In the genomic region with DNA sequence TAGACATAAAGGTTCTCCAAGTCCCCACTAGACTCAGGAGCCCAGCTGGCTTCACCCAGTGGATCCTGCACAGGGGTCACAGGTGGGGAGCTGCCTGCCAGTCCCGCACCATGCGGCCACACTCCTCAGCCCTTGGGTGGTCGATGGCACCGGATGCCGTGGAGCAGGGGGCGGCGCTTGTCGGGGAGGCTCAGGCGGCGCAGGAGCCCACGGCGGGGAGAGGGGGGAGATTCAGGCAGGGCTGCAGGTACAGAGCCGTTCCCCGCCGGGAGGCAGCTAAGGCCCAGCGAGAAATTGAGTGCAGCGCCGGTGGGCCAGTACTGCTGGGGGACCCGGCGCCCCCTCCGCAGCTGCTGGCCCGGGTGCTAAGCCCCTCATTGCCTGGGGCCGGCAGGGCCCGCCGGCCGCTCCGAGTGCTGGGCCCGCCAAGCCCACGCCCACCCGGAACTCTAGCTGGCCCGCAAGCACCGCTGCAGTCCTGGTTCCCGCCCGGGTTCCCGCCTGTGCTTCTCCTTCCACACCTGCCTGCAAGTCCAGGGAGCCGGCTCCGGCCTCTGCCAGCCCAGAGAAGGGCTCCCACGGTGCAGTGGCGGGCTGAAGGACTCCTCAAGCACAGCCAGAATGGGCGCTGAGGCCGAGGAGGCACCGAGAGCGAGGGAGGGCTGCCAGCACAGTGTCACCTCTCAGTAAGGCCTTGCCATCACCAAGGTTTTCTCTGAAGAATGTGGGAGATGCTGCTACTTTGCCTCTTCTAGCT, we compare ENCODE assay signal across 2 cellular contexts.
TF ChIP-seq lines count a peak whose summit lies in the region.

No MANE protein-coding gene starts in this region.

TF ChIP-seq in K562, 482 proteins besides CTCF, POLR2A, EP300 and RAD21:
- no peak for TF ChIP-seq HDAC6 (IDR thresholded peaks at IDR 0.05; ENCODE audit: low read depth, low read length)
- TF ChIP-seq MYBL2 (IDR thresholded peaks at IDR 0.05; ENCODE audit: low read depth), result no peak
- no peak for TF ChIP-seq MYBL2 (CRISPR knock-in tag; IDR thresholded peaks at IDR 0.05; ENCODE audit: borderline replicate concordance)
- no peak for TF ChIP-seq ERF (CRISPR knock-in tag; IDR thresholded peaks at IDR 0.05)
- no peak for TF ChIP-seq HSF4 (CRISPR knock-in tag; IDR thresholded peaks at IDR 0.05; ENCODE audit: borderline replicate concordance)

TF ChIP-seq in SK-N-SH treated with all-trans-retinoic acid at 6 μM for 48 hours, 23 proteins besides CTCF, POLR2A, EP300 and RAD21:
- TF ChIP-seq GLIS3 (CRISPR knock-in tag; IDR thresholded peaks at IDR 0.05), result no peak
- TF ChIP-seq ZC3H10 (CRISPR knock-in tag; IDR thresholded peaks at IDR 0.05), result no peak
- TF ChIP-seq ZNF8 (CRISPR knock-in tag; IDR thresholded peaks at IDR 0.05), result no peak
- TF ChIP-seq RARB (CRISPR knock-in tag; IDR thresholded peaks at IDR 0.05), result no peak
- no peak for TF ChIP-seq ZFP30 (CRISPR knock-in tag; IDR thresholded peaks at IDR 0.05)
- no peak for TF ChIP-seq ISL1 (CRISPR knock-in tag; IDR thresholded peaks at IDR 0.05)
- TF ChIP-seq BACH2 (CRISPR knock-in tag; IDR thresholded peaks at IDR 0.05; ENCODE audit: borderline replicate concordance), result no peak
